ENCODE assay signal across 8 cellular contexts in the genomic region with DNA sequence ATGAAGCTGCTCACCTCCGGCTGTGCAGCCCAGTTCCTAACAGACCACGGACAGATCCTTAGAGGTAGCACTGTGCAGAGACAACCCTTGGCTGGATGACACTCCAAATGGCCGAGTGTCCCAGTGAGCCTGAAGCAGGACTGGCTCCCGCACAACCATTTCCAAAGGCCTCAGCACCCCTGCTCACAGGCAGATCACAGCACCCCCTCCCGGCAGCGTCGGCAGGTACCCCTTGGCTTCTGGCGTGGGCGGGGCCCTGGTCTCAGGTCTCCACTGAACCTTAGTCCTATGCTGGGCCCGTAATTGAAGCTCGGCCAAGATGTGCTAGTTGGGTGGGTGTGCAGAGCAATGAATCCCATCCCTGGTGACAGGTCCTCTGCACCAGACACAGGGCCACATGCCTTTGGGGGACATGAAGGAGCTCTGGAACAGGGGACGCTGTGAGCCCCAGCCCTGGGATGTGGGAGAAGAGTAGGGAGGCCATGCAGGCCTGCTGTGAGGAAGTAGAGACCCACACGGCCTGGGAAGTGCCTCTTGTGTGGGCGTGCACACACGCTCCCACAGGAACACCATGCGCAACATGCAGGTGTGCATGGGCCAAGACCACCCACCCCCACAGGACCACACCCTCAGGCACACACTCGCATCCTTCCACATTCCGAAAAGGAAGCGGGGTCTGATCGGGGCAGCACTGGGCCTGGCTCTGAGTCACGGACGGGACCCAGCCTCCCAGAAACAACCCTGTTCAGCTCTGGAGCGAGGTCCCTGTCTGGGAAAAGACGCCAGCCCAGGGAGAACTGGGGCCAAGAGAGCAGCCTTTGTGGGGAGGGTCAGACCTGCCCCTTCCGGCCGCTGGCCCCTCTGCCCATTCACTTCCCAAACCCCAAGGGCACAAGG.
DNase-seq lines count a peak whose midpoint lies in the region; ATAC-seq and TF ChIP-seq lines count a peak whose summit lies in the region.

No MANE protein-coding gene starts in this region.

- TF ChIP-seq CTCF in GM10266 (IDR thresholded peaks at IDR 0.05; ENCODE audit: control insufficient read depth, insufficient read depth, low read depth, missing control alignments) = peak; percentile 64

- DNase-seq in GM10266 (ENCODE audit: extremely low spot score) = peak; percentile 78
- peak; percentile 71 for DNase-seq in T follicular helper cell (ENCODE audit: low read depth)
- peak; percentile 80 for DNase-seq in activated naive CD4-positive, alpha-beta T cell treated with Interleukin-2 at 50 U/mL for 16 hours
- DNase-seq in stimulated activated CD4-positive, alpha-beta T cell treated with anti-CD3 and anti-CD28 coated beads, Interleukin-15, amount 100 ng/mL, for 48 hours (ENCODE audit: low read depth in 2 of 2) = peak; percentile 79 to 88
- no peak for DNase-seq in GM19240 (ENCODE audit: insufficient read length, low spot score)
- no peak for DNase-seq in HK-2 (ENCODE audit: unreplicated experiment)
- no peak for DNase-seq in HuH-7.5 (ENCODE audit: low spot score)

- no peak for ATAC-seq in GM21717 (IDR thresholded peaks at IDR 0.05; ENCODE audit: unreplicated experiment)

Comparison
In these comparisons a context has a peak if more than half of its experiments do, and no peak if none do; other contexts are left out.
1. DNase-seq: peak in GM10266 (single experiment), T follicular helper cell (single experiment), activated naive CD4-positive, alpha-beta T cell treated with Interleukin-2 at 50 U/mL for 16 hours (single experiment) and stimulated activated CD4-positive, alpha-beta T cell treated with anti-CD3 and anti-CD28 coated beads, Interleukin-15, amount 100 ng/mL, for 48 hours (2 of 2); none in GM19240 (single experiment), HK-2 (single experiment) and HuH-7.5 (single experiment).